ENCODE assay signal across 34 cellular contexts in the genomic region with DNA sequence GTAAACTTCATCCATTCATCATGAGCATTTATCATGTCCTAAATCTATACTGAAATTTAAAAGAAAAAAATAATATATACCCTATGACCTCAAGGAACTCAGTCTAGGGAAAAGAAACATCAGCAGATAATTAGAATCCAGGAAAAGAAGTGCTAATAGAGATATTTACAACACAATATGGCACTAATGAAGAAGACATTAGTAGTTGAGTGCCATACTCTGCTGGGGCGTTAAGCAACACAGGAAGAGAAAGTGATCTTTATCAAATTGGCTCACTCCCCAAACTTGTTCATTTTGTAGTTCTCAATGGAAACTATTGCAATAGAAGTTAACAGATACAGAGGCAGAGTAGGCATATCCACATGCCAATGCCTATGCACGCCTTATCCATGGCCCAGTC. TPM values are rescaled to one million over a fixed set of nuclear protein-coding genes. Genes with fewer than 3 reads are reported as not detected.
"Had no signal": no experiment of that assay in that cellular context is flagged by ENCODE, and none has a peak within 500 bp of the region (broad histone marks: within the 10 kb centered on the region; RNA-seq: fewer than 3 reads in every experiment).

No MANE protein-coding gene starts in this region.

- H3K4me3 Mint-ChIP-seq: activated CD4-positive, alpha-beta memory T cell treated with anti-CD3 and anti-CD28 coated beads, Interleukin-2, amount 10 ng/mL, durations not matched to agents 7 days and 5 days; activated CD4-positive, alpha-beta T cell treated with anti-CD3 and anti-CD28 coated beads, Interleukin-2, amount 10 ng/mL, durations not matched to agents 7 days and 5 days; activated naive CD4-positive, alpha-beta T cell treated with anti-CD3 and anti-CD28 coated beads, Interleukin-2, amount 10 ng/mL, durations not matched to agents 7 days and 5 days; activated naive CD8-positive, alpha-beta T cell treated with anti-CD3 and anti-CD28 coated beads, Interleukin-2, amount 10 ng/mL, durations not matched to agents 7 days and 5 days; activated T-cell treated with anti-CD3 and anti-CD28 coated beads, Interleukin-2, amount 50 U/mL, for 24 hours; activated T-cell treated with anti-CD3 and anti-CD28 coated beads, Interleukin-2, amount 50 U/mL, for 72 hours; brain; T-helper 17 cell; T-helper 2 cell treated with Interferon-gamma antibody and Interleukin-4, amounts not matched to agents 5 μg/mL and 100 μg/mL, for 36 hours had no signal

- H3K27me3 ChIP-seq: ascending aorta, breast epithelium, cardiac muscle cell, colonic mucosa, foreskin keratinocyte, gastrocnemius medialis, heart left ventricle had no signal

- H3K36me3 ChIP-seq: ascending aorta, breast epithelium, cardiac muscle cell, colonic mucosa, gastrocnemius medialis, heart left ventricle had no signal

- H3K4me3 ChIP-seq: ascending aorta, breast epithelium, cardiac muscle cell, colonic mucosa, gastrocnemius medialis, heart left ventricle had no signal

- DNase-seq: activated CD4-positive, alpha-beta memory T cell treated with anti-CD3 and anti-CD28 coated beads, Interleukin-2, amount 10 ng/mL, durations not matched to agents 7 days and 5 days; activated CD4-positive, alpha-beta T cell treated with anti-CD3 and anti-CD28 coated beads for 1 hour; activated CD4-positive, alpha-beta T cell treated with anti-CD3 and anti-CD28 coated beads for 4 hours; activated CD4-positive, alpha-beta T cell treated with anti-CD3 and anti-CD28 coated beads, Interleukin-2, amount 10 ng/mL, durations not matched to agents 7 days and 5 days; activated CD4-positive, alpha-beta T cell treated with anti-CD3 and anti-CD28 coated beads, Interleukin-2, amount 50 U/mL, for 4 hours; activated CD8-positive, alpha-beta memory T cell treated with anti-CD3 and anti-CD28 coated beads, Interleukin-2, amount 50 U/mL, for 48 hours; activated gamma-delta T cell; activated naive CD4-positive, alpha-beta T cell; activated naive CD4-positive, alpha-beta T cell treated with anti-CD3 and anti-CD28 coated beads, Interleukin-2, amount 10 ng/mL, durations not matched to agents 7 days and 5 days; activated naive CD8-positive, alpha-beta T cell treated with anti-CD3 and anti-CD28 coated beads, Interleukin-2, amount 10 ng/mL, durations not matched to agents 7 days and 5 days; activated T-cell treated with anti-CD3 and anti-CD28 coated beads for 4 hours; activated T-cell treated with anti-CD3 and anti-CD28 coated beads, Interleukin-2, amount 50 U/mL, for 24 hours; activated T-cell treated with anti-CD3 and anti-CD28 coated beads, Interleukin-2, amount 50 U/mL, for 72 hours; central memory CD4-positive, alpha-beta T cell; cerebellar nuclear complex; colonic mucosa; effector CD8-positive, alpha-beta T cell; foreskin keratinocyte; gastrocnemius medialis; glutamatergic neuron; heart left ventricle; hypothalamus; T-helper 17 cell; T1000 had no signal

- H3K27ac ChIP-seq: ascending aorta, breast epithelium, cardiac muscle cell, colonic mucosa, epithelial cell of prostate, foreskin keratinocyte, gastrocnemius medialis, heart left ventricle had no signal

- ATAC-seq: activated naive CD4-positive, alpha-beta T cell treated with anti-CD3 and anti-CD28 coated beads, Interleukin-2, amount 50 U/mL, for 72 hours; activated T-cell treated with anti-CD3 and anti-CD28 coated beads, Interleukin-2, amount 50 U/mL, for 72 hours; esophagus mucosa; foreskin keratinocyte; gastrocnemius medialis; heart left ventricle; T-helper 17 cell had no signal

- H3K4me1 Mint-ChIP-seq: activated CD4-positive, alpha-beta memory T cell treated with anti-CD3 and anti-CD28 coated beads, Interleukin-2, amount 10 ng/mL, durations not matched to agents 7 days and 5 days; activated CD4-positive, alpha-beta T cell treated with anti-CD3 and anti-CD28 coated beads, Interleukin-2, amount 10 ng/mL, durations not matched to agents 7 days and 5 days; activated naive CD4-positive, alpha-beta T cell treated with anti-CD3 and anti-CD28 coated beads, Interleukin-2, amount 10 ng/mL, durations not matched to agents 7 days and 5 days; activated naive CD8-positive, alpha-beta T cell treated with anti-CD3 and anti-CD28 coated beads, Interleukin-2, amount 10 ng/mL, durations not matched to agents 7 days and 5 days; brain; T-helper 17 cell had no signal

- H3K27ac Mint-ChIP-seq: activated CD4-positive, alpha-beta memory T cell treated with anti-CD3 and anti-CD28 coated beads, Interleukin-2, amount 10 ng/mL, durations not matched to agents 7 days and 5 days; activated CD4-positive, alpha-beta T cell treated with anti-CD3 and anti-CD28 coated beads, Interleukin-2, amount 10 ng/mL, durations not matched to agents 7 days and 5 days; activated naive CD4-positive, alpha-beta T cell treated with anti-CD3 and anti-CD28 coated beads, Interleukin-2, amount 10 ng/mL, durations not matched to agents 7 days and 5 days; activated naive CD4-positive, alpha-beta T cell treated with anti-CD3 and anti-CD28 coated beads, Interleukin-2, amount 50 U/mL, for 72 hours; activated naive CD8-positive, alpha-beta T cell treated with anti-CD3 and anti-CD28 coated beads, Interleukin-2, amount 10 ng/mL, durations not matched to agents 7 days and 5 days; activated T-cell treated with anti-CD3 and anti-CD28 coated beads, Interleukin-2, amount 50 U/mL, for 24 hours; activated T-cell treated with anti-CD3 and anti-CD28 coated beads, Interleukin-2, amount 50 U/mL, for 72 hours; brain; T-helper 17 cell; T-helper 2 cell treated with Interferon-gamma antibody and Interleukin-4, amounts not matched to agents 5 μg/mL and 100 μg/mL, for 36 hours had no signal

- H3K9me3 Mint-ChIP-seq: activated T-cell treated with anti-CD3 and anti-CD28 coated beads, Interleukin-2, amount 50 U/mL, for 24 hours; brain; T-helper 2 cell treated with Interferon-gamma antibody and Interleukin-4, amounts not matched to agents 5 μg/mL and 100 μg/mL, for 36 hours had no signal

- H3K27me3 Mint-ChIP-seq: activated CD4-positive, alpha-beta memory T cell treated with anti-CD3 and anti-CD28 coated beads, Interleukin-2, amount 10 ng/mL, durations not matched to agents 7 days and 5 days; activated CD4-positive, alpha-beta T cell treated with anti-CD3 and anti-CD28 coated beads, Interleukin-2, amount 10 ng/mL, durations not matched to agents 7 days and 5 days; activated naive CD4-positive, alpha-beta T cell treated with anti-CD3 and anti-CD28 coated beads, Interleukin-2, amount 10 ng/mL, durations not matched to agents 7 days and 5 days; activated naive CD8-positive, alpha-beta T cell treated with anti-CD3 and anti-CD28 coated beads, Interleukin-2, amount 10 ng/mL, durations not matched to agents 7 days and 5 days; activated T-cell treated with anti-CD3 and anti-CD28 coated beads, Interleukin-2, amount 50 U/mL, for 24 hours; brain; T-helper 17 cell had no signal

- H3K36me3 Mint-ChIP-seq: activated naive CD4-positive, alpha-beta T cell treated with anti-CD3 and anti-CD28 coated beads, Interleukin-2, amount 10 ng/mL, durations not matched to agents 7 days and 5 days; activated naive CD4-positive, alpha-beta T cell treated with anti-CD3 and anti-CD28 coated beads, Interleukin-2, amount 50 U/mL, for 72 hours; activated naive CD8-positive, alpha-beta T cell treated with anti-CD3 and anti-CD28 coated beads, Interleukin-2, amount 10 ng/mL, durations not matched to agents 7 days and 5 days; brain had no signal

- H3K4me1 ChIP-seq: ascending aorta, breast epithelium, colonic mucosa, foreskin keratinocyte, gastrocnemius medialis, heart left ventricle had no signal

RNA-seq across cellular contexts. Expression of gene GABRA6, which starts 27.5 kb away (rescaled TPM):
- total RNA-seq: activated CD4-positive, alpha-beta memory T cell treated with anti-CD3 and anti-CD28 coated beads, Interleukin-2, amount 10 ng/mL, durations not matched to agents 7 days and 5 days; activated CD4-positive, alpha-beta T cell treated with anti-CD3 and anti-CD28 coated beads, Interleukin-2, amount 10 ng/mL, durations not matched to agents 7 days and 5 days; activated naive CD4-positive, alpha-beta T cell treated with anti-CD3 and anti-CD28 coated beads, Interleukin-2, amount 50 U/mL, for 72 hours; activated naive CD8-positive, alpha-beta T cell treated with anti-CD3 and anti-CD28 coated beads, Interleukin-2, amount 10 ng/mL, durations not matched to agents 7 days and 5 days; activated T-cell treated with anti-CD3 and anti-CD28 coated beads, Interleukin-2, amount 50 U/mL, for 72 hours; ascending aorta; breast epithelium; cardiac muscle cell; colonic mucosa; dermis microvascular lymphatic vessel endothelial cell; endothelial cell of umbilical vein; esophagus mucosa; foreskin keratinocyte; gastrocnemius medialis; heart left ventricle; T-helper 17 cell had no signal
- polyA plus RNA-seq: cardiac muscle cell, endothelial cell of umbilical vein, foreskin keratinocyte, heart left ventricle had no signal
